24 cellular contexts compared by ENCODE assay signal in genomic region chr6:85394853-85395538, GRCh38. TPM values are rescaled to one million over a fixed set of nuclear protein-coding genes. Genes with fewer than 3 reads are reported as not detected.
DNase-seq lines count a peak whose midpoint lies in the region; ATAC-seq and TF ChIP-seq lines count a peak whose summit lies in the region.
"Had no signal": no experiment of that assay in that cellular context is flagged by ENCODE, and none has a peak within 500 bp of the region (broad histone marks: within the 10 kb centered on the region; RNA-seq: fewer than 3 reads in every experiment).

No MANE protein-coding gene starts in this region.

- CTCF ChIA-PET in T-cell (lab: Charles Lee) = no interaction called here

- no peaks in the 10 kb centered on the region for H3K79me2 ChIP-seq in GM23338 (replicated peaks; ENCODE audit: insufficient read depth)

- no peaks in the 10 kb centered on the region for H4K20me1 ChIP-seq in GM23338 (replicated peaks; ENCODE audit: insufficient read depth)

- no peak overlapping the region for H3K4me2 ChIP-seq in GM23338

- H3K9me3 Mint-ChIP-seq in osteocyte (ENCODE audit: unreplicated experiment) = no peaks in the 10 kb centered on the region
- no peaks in the 10 kb centered on the region; the same call in 2 of the 3 replicates for H3K9me3 Mint-ChIP-seq in GM23338
- peaks cover 0 to 11% (median 4%) of the 10 kb centered on the region in 3 donors for H3K9me3 Mint-ChIP-seq in T-cell
- H3K9me3 Mint-ChIP-seq: activated naive CD4-positive, alpha-beta T cell treated with anti-CD3 and anti-CD28 coated beads, Interleukin-2, amount 50 U/mL, for 24 hours had no signal

- no peaks in the 10 kb centered on the region for H3K4me1 ChIP-seq in GM23338 (ENCODE audit: insufficient read depth)
- H3K4me1 ChIP-seq: gastrocnemius medialis had no signal

- no peaks in the 10 kb centered on the region for H3F3A ChIP-seq in GM23338 (replicated peaks; ENCODE audit: low read depth)

- H3K27me3 Mint-ChIP-seq in osteocyte (ENCODE audit: unreplicated experiment) (no peaks in the 10 kb centered on the region), GM23338 (ENCODE audit: insufficient read depth, low read depth, poor library complexity) (no peaks in the 10 kb centered on the region), T-cell (peaks cover 1 to 2% of the 10 kb centered on the region in 2 donors)
- H3K27me3 Mint-ChIP-seq: activated naive CD4-positive, alpha-beta T cell treated with anti-CD3 and anti-CD28 coated beads, Interleukin-2, amount 50 U/mL, for 24 hours had no signal

- no peak for TF ChIP-seq CTCF in fibroblast of pulmonary artery (IDR thresholded peaks at IDR 0.05; ENCODE audit: low read length, missing control alignments)
- TF ChIP-seq CTCF in osteocyte (IDR thresholded peaks at IDR 0.05) = no peak
- no peak for TF ChIP-seq CTCF in WERI-Rb-1 (IDR thresholded peaks at IDR 0.05; ENCODE audit: low read depth, low read length)
- TF ChIP-seq CTCF in GM23338 (conservative IDR thresholded peaks at IDR 0.05; ENCODE audit: low read depth in 2 of 2) = no peak

- no peak overlapping the region for H2AFZ ChIP-seq in GM23338

- peak overlapping the region; percentile 36 for H3K27ac Mint-ChIP-seq in osteocyte (ENCODE audit: unreplicated experiment)
- no peak overlapping the region for H3K27ac Mint-ChIP-seq in GM23338
- no peak overlapping the region for H3K27ac Mint-ChIP-seq in T-cell
- H3K27ac Mint-ChIP-seq: activated CD8-positive, alpha-beta T cell treated with anti-CD3 and anti-CD28 coated beads, Interleukin-2, amount 10 ng/mL, durations not matched to agents 7 days and 5 days; activated naive CD4-positive, alpha-beta T cell treated with anti-CD3 and anti-CD28 coated beads, Interleukin-2, amount 50 U/mL, for 24 hours; CD4-positive, alpha-beta memory T cell had no signal

- H3K27me3 ChIP-seq in WERI-Rb-1 (ENCODE audit: insufficient read depth, low read depth, severe bottlenecking) (peaks cover 13% of the 10 kb centered on the region), GM23338 (ENCODE audit: insufficient read depth) (no peaks in the 10 kb centered on the region)
- H3K27me3 ChIP-seq: brain microvascular endothelial cell, gastrocnemius medialis had no signal

- H3K27ac ChIP-seq in SK-N-MC (peak overlapping the region; percentile 89), WERI-Rb-1 (no peak overlapping the region), GM23338 (ENCODE audit: low read depth) (no peak overlapping the region)
- H3K27ac ChIP-seq: brain microvascular endothelial cell, coronary artery, gastrocnemius medialis had no signal

- H3K9ac ChIP-seq in SK-N-MC (ENCODE audit: insufficient read length) = peak overlapping the region; percentile 42

- DNase-seq in DMS79 (lab: John Stamatoyannopoulos, UW) = peak; percentile 96
- DNase-seq in SK-N-MC (ENCODE audit: low read depth, low spot score) = no peak
- DNase-seq in fibroblast of pulmonary artery (ENCODE audit: low read depth) = peak; percentile 62
- no peak for DNase-seq in osteocyte (ENCODE audit: extremely low spot score, unreplicated experiment)
- DNase-seq in T-helper 9 cell = no peak
- no peak for DNase-seq in WERI-Rb-1
- no peak for DNase-seq in GM23338 (ENCODE audit: low spot score)
- no peak for DNase-seq in T-cell
- DNase-seq: activated CD4-positive, CD25-positive, alpha-beta regulatory T cell; activated CD8-positive, alpha-beta T cell treated with anti-CD3 and anti-CD28 coated beads, Interleukin-2, amount 10 ng/mL, durations not matched to agents 7 days and 5 days; activated T-cell treated with anti-CD3 and anti-CD28 coated beads, Interleukin-2, amount 50 U/mL, for 4 hours; brain microvascular endothelial cell; CD4-positive, alpha-beta memory T cell; DMS153; gastrocnemius medialis; Kasumi-1; NCI-H1436; PC-3; retina; SHP77 treated with DMSO at 0.1 percent for 48 hours; T-helper 2 cell had no signal

- H3K36me3 Mint-ChIP-seq in osteocyte (ENCODE audit: unreplicated experiment) = no peaks in the 10 kb centered on the region
- H3K36me3 Mint-ChIP-seq in GM23338 (ENCODE audit: low read depth) = no peaks in the 10 kb centered on the region; the same call in 2 of the 3 replicates
- H3K36me3 Mint-ChIP-seq in T-cell = no peaks in the 10 kb centered on the region
- H3K36me3 Mint-ChIP-seq: activated naive CD4-positive, alpha-beta T cell treated with anti-CD3 and anti-CD28 coated beads, Interleukin-2, amount 50 U/mL, for 24 hours; CD4-positive, alpha-beta memory T cell had no signal

- POLR2A ChIA-PET in T-cell (lab: Charles Lee) = no interaction called here

- peaks cover 2% of the 10 kb centered on the region; the same call in 1 of the 2 replicates for H3K9me3 ChIP-seq in SK-N-MC (ENCODE audit: low read depth, low read length)
- no peaks in the 10 kb centered on the region for H3K9me3 ChIP-seq in WERI-Rb-1 (ENCODE audit: severe bottlenecking)
- H3K9me3 ChIP-seq: gastrocnemius medialis had no signal

- H3K4me3 ChIP-seq in SK-N-MC = peak overlapping the region; percentile 50
- no peak overlapping the region for H3K4me3 ChIP-seq in fibroblast of pulmonary artery (replicated peaks; ENCODE audit: low read depth, low read length)
- no peak overlapping the region for H3K4me3 ChIP-seq in WERI-Rb-1 (ENCODE audit: low read depth, low read length)
- H3K4me3 ChIP-seq in GM23338 = no peak overlapping the region
- H3K4me3 ChIP-seq: coronary artery, gastrocnemius medialis had no signal

- ATAC-seq in GM23338 (no peak), T-cell (replicated peaks in 1 of 4) (no peak)
- ATAC-seq: activated CD8-positive, alpha-beta T cell treated with anti-CD3 and anti-CD28 coated beads, Interleukin-2, amount 10 ng/mL, durations not matched to agents 7 days and 5 days; activated T-cell treated with anti-CD3 and anti-CD28 coated beads, Interleukin-2, amount 50 U/mL, for 4 hours; gastrocnemius medialis; PC-3 had no signal

- H3K36me3 ChIP-seq in SK-N-MC (ENCODE audit: insufficient read depth, low read length) (no peaks in the 10 kb centered on the region), WERI-Rb-1 (no peaks in the 10 kb centered on the region), GM23338 (ENCODE audit: insufficient read depth) (no peaks in the 10 kb centered on the region)
- H3K36me3 ChIP-seq: brain microvascular endothelial cell, gastrocnemius medialis had no signal

- H3K4me3 Mint-ChIP-seq in osteocyte (ENCODE audit: unreplicated experiment) (no peak overlapping the region), GM23338 (no peak overlapping the region), T-cell (no peak overlapping the region)
- H3K4me3 Mint-ChIP-seq: activated CD8-positive, alpha-beta T cell treated with anti-CD3 and anti-CD28 coated beads, Interleukin-2, amount 10 ng/mL, durations not matched to agents 7 days and 5 days; activated naive CD4-positive, alpha-beta T cell treated with anti-CD3 and anti-CD28 coated beads, Interleukin-2, amount 50 U/mL, for 24 hours; activated T-cell treated with anti-CD3 and anti-CD28 coated beads, Interleukin-2, amount 50 U/mL, for 4 hours; CD4-positive, alpha-beta memory T cell; neural crest cell had no signal

- H3K4me1 Mint-ChIP-seq in osteocyte (ENCODE audit: unreplicated experiment) = peaks cover 33% of the 10 kb centered on the region
- peaks cover 2% of the 10 kb centered on the region; the same call in 1 of the 3 replicates for H3K4me1 Mint-ChIP-seq in GM23338
- no peaks in the 10 kb centered on the region for H3K4me1 Mint-ChIP-seq in T-cell
- H3K4me1 Mint-ChIP-seq: activated naive CD4-positive, alpha-beta T cell treated with anti-CD3 and anti-CD28 coated beads, Interleukin-2, amount 50 U/mL, for 24 hours; CD4-positive, alpha-beta memory T cell; neural crest cell had no signal

- 0 out of 2 replicates have a peak, but pooled peaks cover 8% of the 10 kb centered on the region for H3K9me2 ChIP-seq in GM23338 (ENCODE audit: insufficient read depth)

TF ChIP-seq in GM23338, 12 proteins besides CTCF, POLR2A, EP300 and RAD21 (continues in another document):
- TF ChIP-seq ZNF114 (CRISPR knock-in tag; IDR thresholded peaks at IDR 0.05) = no peak
- no peak for TF ChIP-seq CREB1 (CRISPR knock-in tag; IDR thresholded peaks at IDR 0.05; ENCODE audit: low read depth)

RNA-seq across cellular contexts. Expression of gene NT5E, which starts 54.9 kb away (rescaled TPM):
- 193 and 197 TPM in 2 replicates for total RNA-seq in osteocyte
- total RNA-seq in GM23338 (2014; rRNA removed; shearing (Covaris generic)) = 0.50 and 1.5 TPM in 2 replicates
- 0.18 and 0.23 TPM in 2 replicates for polyA plus RNA-seq in GM23338 (2016; fragmentation: Nextera tagmentation; extraction: Ambion mirVana)
- total RNA-seq in T-cell = 10 to 100 TPM in 3 of 5 donors, 1 to 10 TPM in 2; 8.0 to 18.6 (median 11.0) TPM

Comparison
In these comparisons a context has a peak if more than half of its experiments do, and no peak if none do; other contexts are left out.
1. DNase-seq: peak in DMS79 (single experiment) and fibroblast of pulmonary artery (single experiment); none in SK-N-MC (single experiment), osteocyte (single experiment), T-helper 9 cell (single experiment), WERI-Rb-1 (single experiment), GM23338 (single experiment) and T-cell (0 of 34).